In the genomic region with DNA sequence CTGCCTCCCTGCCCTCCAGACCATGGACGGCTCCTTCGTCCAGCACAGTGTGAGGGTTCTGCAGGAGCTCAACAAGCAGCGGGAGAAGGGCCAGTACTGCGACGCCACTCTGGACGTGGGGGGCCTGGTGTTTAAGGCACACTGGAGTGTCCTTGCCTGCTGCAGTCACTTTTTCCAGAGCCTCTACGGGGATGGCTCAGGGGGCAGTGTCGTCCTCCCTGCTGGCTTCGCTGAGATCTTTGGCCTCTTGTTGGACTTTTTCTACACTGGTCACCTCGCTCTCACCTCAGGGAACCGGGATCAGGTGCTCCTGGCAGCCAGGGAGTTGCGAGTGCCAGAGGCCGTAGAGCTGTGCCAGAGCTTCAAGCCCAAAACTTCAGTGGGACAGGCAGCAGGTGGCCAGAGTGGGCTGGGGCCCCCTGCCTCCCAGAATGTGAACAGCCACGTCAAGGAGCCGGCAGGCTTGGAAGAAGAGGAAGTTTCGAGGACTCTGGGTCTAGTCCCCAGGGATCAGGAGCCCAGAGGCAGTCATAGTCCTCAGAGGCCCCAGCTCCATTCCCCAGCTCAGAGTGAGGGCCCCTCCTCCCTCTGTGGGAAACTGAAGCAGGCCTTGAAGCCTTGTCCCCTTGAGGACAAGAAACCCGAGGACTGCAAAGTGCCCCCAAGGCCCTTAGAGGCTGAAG, we compare ENCODE assay signal across 9 cellular contexts. TPM values are rescaled to one million over a fixed set of nuclear protein-coding genes. Genes with fewer than 3 reads are reported as not detected.
DNase-seq lines count a peak whose midpoint lies in the region; TF ChIP-seq lines count a peak whose summit lies in the region.
"Had no signal": no experiment of that assay in that cellular context is flagged by ENCODE, and none has a peak within 500 bp of the region (broad histone marks: within the 10 kb centered on the region; RNA-seq: fewer than 3 reads in every experiment).

No MANE protein-coding gene starts in this region.

- TF ChIP-seq CTCF in AG04450 (IDR thresholded peaks at IDR 0.05; ENCODE audit: low read depth, low read length) (no peak), testis (IDR thresholded peaks at IDR 0.05) (no peak)

- no peak overlapping the region for H3K27ac ChIP-seq in AG04450 (ENCODE audit: low read depth, low read length)
- peak overlapping the region; percentile 94 for H3K27ac ChIP-seq in angular gyrus (ENCODE audit: low read depth, low read length)
- H3K27ac ChIP-seq in testis, result peak overlapping the region; percentile 83 to 94

- CTCF ChIA-PET in AG04450 (lab: Charles Lee), result interaction anchor here (0.8 to 3.2 kb wide), 3 partner anchors 24 to 91 kb away, joined by 3 to 15 read pairs (median 3); partner anchors contain the start of genes NOL9 and TAS1R1

- POLR2A ChIA-PET in AG04450 (lab: Yijun Ruan, JAX), result interaction anchor here (1.2 to 1.8 kb wide), 2 partner anchors 9 to 23 kb away, joined by 3 to 9 read pairs; no protein-coding TSS in a partner anchor

- H3K9me3 ChIP-seq in AG04450 (ENCODE audit: control insufficient read depth, insufficient read depth, low read length) (no peaks in the 10 kb centered on the region), testis (no peaks in the 10 kb centered on the region)

- H3K36me3 ChIP-seq in testis (ENCODE audit: low read depth, missing control alignments), result no peaks in the 10 kb centered on the region

- DNase-seq in AG04450 (ENCODE audit: low read depth, low spot score) (no peak), HK-2 (ENCODE audit: unreplicated experiment) (peak; percentile 18), iris pigment epithelial cell (ENCODE audit: low read depth) (peak; percentile 20), testis (no peak), NCI-H2227 treated with DMSO at 0.1 percent for 48 hours (lab: John Stamatoyannopoulos, UW) (no peak), EL (no peak), NCI-H2029 (lab: John Stamatoyannopoulos, UW) (no peak)

- intact Hi-C loops in testis (cut with DNase I; ENCODE audit: low total_unique reads), result loop anchor here (5.0 kb wide), 1 partner anchor 52 kb away; no protein-coding TSS in a partner anchor

- H3K27me3 ChIP-seq in AG04450 (ENCODE audit: control insufficient read depth, insufficient read depth, low read length) (no peaks in the 10 kb centered on the region), testis (no peaks in the 10 kb centered on the region)

- H3K4me3 ChIP-seq in AG04450 (ENCODE audit: low read depth, low read length) (peak overlapping the region; percentile 86), testis (peak overlapping the region; percentile 68 to 96)

- peaks cover 30% of the 10 kb centered on the region for H3K4me1 ChIP-seq in testis

- WGBS in testis, 2 donors, result 19 to 21% methylated on average over 10 to 17 of the region's 17 CpGs

- TF ChIP-seq POLR2A in testis (IDR thresholded peaks at IDR 0.05), result no peak

RNA-seq across cellular contexts. Expression of gene ZBTB48, which starts 0.9 kb away (rescaled TPM):
- polyA plus RNA-seq in AG04450 (2011; rRNA removed) (7.5 and 8.8 TPM in 2 replicates), testis (ENCODE audit: insufficient read depth, low read depth, low replicate concordance) (80.7 TPM)
- 16.8 and 26.3 TPM in 2 replicates for polyA minus RNA-seq in AG04450 (2011; rRNA and poly(A)+ RNA removed)
- total RNA-seq in testis, result 10 to 100 TPM; 58.9 to 70.7 TPM

RNA-seq across cellular contexts. Expression of gene KLHL21, which starts 21.9 kb away (rescaled TPM):
- polyA plus RNA-seq in AG04450 (2011; rRNA removed), result 11.7 and 12.8 TPM in 2 replicates
- 15.6 and 16.0 TPM in 2 replicates for polyA minus RNA-seq in AG04450 (2011; rRNA and poly(A)+ RNA removed)
- 10 to 100 TPM; 71.7 to 84.6 TPM for total RNA-seq in testis
- 31.1 TPM for polyA plus RNA-seq in testis (ENCODE audit: insufficient read depth, low read depth, low replicate concordance)

RNA-seq across cellular contexts. Expression of gene TAS1R1, which starts 25.6 kb away (rescaled TPM):
- 0.05 TPM in 2 replicates for polyA plus RNA-seq in AG04450 (2011; rRNA removed)
- not detected in 2 replicates for polyA minus RNA-seq in AG04450 (2011; rRNA and poly(A)+ RNA removed)
- 1 to 10 TPM; 5.3 to 5.6 TPM for total RNA-seq in testis
- polyA plus RNA-seq in testis (ENCODE audit: insufficient read depth, low read depth, low replicate concordance), result 5.1 TPM
- total RNA-seq: renal cortical epithelial cell had no signal

RNA-seq across cellular contexts. Expression of gene NOL9, which starts 26.4 kb away (rescaled TPM):
- 17.9 and 23.6 TPM in 2 replicates for polyA plus RNA-seq in AG04450 (2011; rRNA removed)
- polyA minus RNA-seq in AG04450 (2011; rRNA and poly(A)+ RNA removed), result 23.0 and 31.2 TPM in 2 replicates
- total RNA-seq in testis, result 10 to 100 TPM; 29.0 to 34.6 TPM
- polyA plus RNA-seq in testis (ENCODE audit: insufficient read depth, low read depth, low replicate concordance), result 11.4 TPM

RNA-seq across cellular contexts. Expression of gene PHF13, which starts 32.8 kb away (rescaled TPM):
- polyA plus RNA-seq in AG04450 (2011; rRNA removed) (11.1 and 11.6 TPM in 2 replicates), testis (ENCODE audit: insufficient read depth, low read depth, low replicate concordance) (70.8 TPM)
- polyA minus RNA-seq in AG04450 (2011; rRNA and poly(A)+ RNA removed), result 9.4 and 9.9 TPM in 2 replicates
- 10 to 100 TPM; 88.1 to 94.3 TPM for total RNA-seq in testis

Comparison
In these comparisons a context has a peak if more than half of its experiments do, and no peak if none do; other contexts are left out.
1. DNase-seq: peak in HK-2 (single experiment) and iris pigment epithelial cell (single experiment); none in AG04450 (single experiment), testis (single experiment), NCI-H2227 treated with DMSO at 0.1 percent for 48 hours (single experiment), EL (single experiment) and NCI-H2029 (single experiment).